ENCODE assay signal across 1 cellular context in genomic region chr2:23924589-23925359, GRCh38.
TF ChIP-seq lines count a peak whose summit lies in the region.

No MANE protein-coding gene starts in this region.

TF ChIP-seq in GM12878, 131 proteins besides CTCF, POLR2A, EP300 and RAD21 (continued from another document):
- TF ChIP-seq CUX1 (IDR thresholded peaks at IDR 0.05; ENCODE audit: insufficient replicate concordance, low read depth, low read length) (no peak), MEF2A (IDR thresholded peaks at IDR 0.05; ENCODE audit: insufficient read depth, low read depth, low read length) (0 out of 2 replicates have a peak, but pooled peaks have one; percentile 2), BCLAF1 (IDR thresholded peaks at IDR 0.05) (no peak), IRF3 (IDR thresholded peaks at IDR 0.05) (no peak), YY1 (IDR thresholded peaks at IDR 0.05; ENCODE audit: low read depth, low read length) (no peak), CHD1 (IDR thresholded peaks at IDR 0.05; ENCODE audit: low read depth, low read length) (no peak), IKZF1 (conservative IDR thresholded peaks at IDR 0.05) (no peak), FOXK2 (IDR thresholded peaks at IDR 0.05) (no peak), IKZF2 (IDR thresholded peaks at IDR 0.05) (no peak), HDGF (IDR thresholded peaks at IDR 0.05) (no peak), JUNB (IDR thresholded peaks at IDR 0.05) (0 out of 2 replicates have a peak, but pooled peaks have one; percentile 10)
TF ChIP-seq in GM12878: peak in this region for 3.
